11 cellular contexts compared by ENCODE assay signal in the genomic region with DNA sequence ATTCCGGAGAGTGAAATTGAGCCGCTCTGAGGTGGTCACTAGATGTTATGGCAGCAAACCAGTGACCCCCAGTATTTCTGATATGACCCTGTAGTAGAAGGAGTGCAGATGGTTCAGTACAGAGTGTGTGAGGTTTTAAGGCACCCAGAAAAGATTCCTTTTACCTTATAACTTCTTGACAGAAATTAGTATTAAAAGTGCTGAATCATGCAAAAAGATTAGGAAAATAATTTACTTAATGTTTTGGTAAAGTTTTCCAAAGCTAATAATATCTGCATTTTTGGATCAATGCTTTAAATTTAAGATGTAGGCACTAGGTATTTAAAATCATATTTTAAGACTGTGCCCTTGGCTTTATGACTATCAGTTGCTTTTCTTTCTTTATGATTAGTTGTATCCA.
DNase-seq lines count a peak whose midpoint lies in the region; ATAC-seq and TF ChIP-seq lines count a peak whose summit lies in the region.
"Had no signal": no experiment of that assay in that cellular context is flagged by ENCODE, and none has a peak within 500 bp of the region (broad histone marks: within the 10 kb centered on the region; RNA-seq: fewer than 3 reads in every experiment).

No MANE protein-coding gene starts in this region.

- no peak for DNase-seq in Calu3
- DNase-seq in OCI-LY7 (ENCODE audit: low spot score) = peak; percentile 11
- DNase-seq in effector memory CD8-positive, alpha-beta T cell = no peak
- DNase-seq in nephron progenitor cell = no peak
- no peak for DNase-seq in foreskin melanocyte
- DNase-seq in HK-2 (ENCODE audit: unreplicated experiment) = no peak
- DNase-seq in occipital lobe (lab: John Stamatoyannopoulos, UW) = no peak
- DNase-seq: activated effector memory CD4-positive, alpha-beta T cell treated with Interleukin-2 at 50 U/mL for 16 hours; stomach had no signal

- POLR2A ChIA-PET in OCI-LY7 (lab: Charles Lee) = interaction anchor here (0.9 to 1.4 kb wide), 3 partner anchors 9 to 58 kb away, joined by 3 read pairs; no protein-coding TSS in a partner anchor

- H3K27ac ChIP-seq in OCI-LY7 (ENCODE audit: low read depth, low read length, poor library complexity, severe bottlenecking) = no peak overlapping the region
- H3K27ac ChIP-seq: stomach had no signal

- TF ChIP-seq CTCF in Calu3 (IDR thresholded peaks at IDR 0.05; ENCODE audit: unreplicated experiment) (no peak), OCI-LY7 (conservative IDR thresholded peaks at IDR 0.05; ENCODE audit: low read length) (no peak), nephron progenitor cell (IDR thresholded peaks at IDR 0.05) (no peak)

- H2AFZ ChIP-seq in OCI-LY7 (ENCODE audit: low read length) = peak overlapping the region; percentile 46

- H3K9me3 ChIP-seq in OCI-LY7 (ENCODE audit: low read length) = no peaks in the 10 kb centered on the region
- H3K9me3 ChIP-seq: stomach had no signal

- peaks cover 34% of the 10 kb centered on the region for H3K27me3 Mint-ChIP-seq in Calu3 (ENCODE audit: unreplicated experiment)
- H3K27me3 Mint-ChIP-seq in effector memory CD8-positive, alpha-beta T cell = peaks cover 67 to 98% of the 10 kb centered on the region in 2 donors
- peaks cover 63% of the 10 kb centered on the region for H3K27me3 Mint-ChIP-seq in nephron progenitor cell (ENCODE audit: low read depth, poor library complexity)

- peak overlapping the region; percentile 83 for H3K4me2 ChIP-seq in OCI-LY7 (ENCODE audit: low read length)

- intact Hi-C loops in Calu3 (cut with micrococcal nuclease; ENCODE audit: unreplicated experiment) = loop anchor here (5.0 kb wide), 3 partner anchors 47 to 123 kb away; no protein-coding TSS in a partner anchor
- intact Hi-C loops in OCI-LY7 (cut with micrococcal nuclease; ENCODE audit: unreplicated experiment) = loop anchor here (1.0 to 5.0 kb wide), 4 partner anchors 47 to 337 kb away; partner anchors contain the start of genes ABHD5 and TCAIM

- CTCF ChIA-PET in Calu3 (lab: Charles Lee) (no interaction called here), OCI-LY7 (lab: Charles Lee; ENCODE audit: unreplicated experiment) (no interaction called here)

- H3K9me2 ChIP-seq in OCI-LY7 (ENCODE audit: insufficient read depth, low read length) = no peaks in the 10 kb centered on the region

- H3K4me1 ChIP-seq in OCI-LY7 (ENCODE audit: insufficient read depth, low read length, poor library complexity, severe bottlenecking) = peaks cover 48% of the 10 kb centered on the region

- H4K20me1 ChIP-seq in OCI-LY7 (ENCODE audit: insufficient read depth, low read length) = no peaks in the 10 kb centered on the region

- peak overlapping the region; percentile 93 for H3K4me3 ChIP-seq in OCI-LY7 (ENCODE audit: low read depth, low read length, poor library complexity, severe bottlenecking)

- peaks cover 12% of the 10 kb centered on the region; the same call in 1 of the 2 replicates for H3K79me2 ChIP-seq in OCI-LY7 (ENCODE audit: insufficient read depth, low read depth, low read length)

- H3K36me3 Mint-ChIP-seq in Calu3 (ENCODE audit: insufficient read depth, unreplicated experiment) = peaks cover 28% of the 10 kb centered on the region
- H3K36me3 Mint-ChIP-seq in effector memory CD8-positive, alpha-beta T cell (ENCODE audit: insufficient read depth) = no peaks in the 10 kb centered on the region
- no peaks in the 10 kb centered on the region for H3K36me3 Mint-ChIP-seq in nephron progenitor cell (ENCODE audit: low read depth)

- ATAC-seq in effector memory CD8-positive, alpha-beta T cell (replicated peaks) = no peak
- ATAC-seq in GM18907 (IDR thresholded peaks at IDR 0.05; ENCODE audit: unreplicated experiment) = no peak

- peaks cover 19% of the 10 kb centered on the region for H3K4me1 Mint-ChIP-seq in Calu3 (ENCODE audit: low read depth, unreplicated experiment)
- H3K4me1 Mint-ChIP-seq in effector memory CD8-positive, alpha-beta T cell (ENCODE audit: low read depth in 2 of 2) = peaks cover 17 to 27% of the 10 kb centered on the region in 2 donors
- peaks cover 37% of the 10 kb centered on the region for H3K4me1 Mint-ChIP-seq in nephron progenitor cell

- H3K36me3 ChIP-seq in OCI-LY7 (ENCODE audit: insufficient read depth, low read length) = peaks cover 6% of the 10 kb centered on the region; the same call in 1 of the 2 replicates
- H3K36me3 ChIP-seq: stomach had no signal

- H3K4me3 Mint-ChIP-seq in Calu3 (ENCODE audit: low read depth, unreplicated experiment) (peak overlapping the region; percentile 73), nephron progenitor cell (peak overlapping the region; percentile 81)
- H3K4me3 Mint-ChIP-seq in effector memory CD8-positive, alpha-beta T cell = peak overlapping the region; percentile 47 to 54

- H3K27ac Mint-ChIP-seq in Calu3 (ENCODE audit: unreplicated experiment) = no peak overlapping the region
- H3K27ac Mint-ChIP-seq in effector memory CD8-positive, alpha-beta T cell = no peak overlapping the region
- H3K27ac Mint-ChIP-seq in nephron progenitor cell = no peak overlapping the region
- H3K27ac Mint-ChIP-seq: T-helper 2 cell treated with Interferon-gamma antibody and Interleukin-4, amounts not matched to agents 5 μg/mL and 100 μg/mL, for 36 hours had no signal

- BruUV-seq in Calu3 (replicated peaks; lab: Mats Ljungman, UMichigan) (no TSS peak), OCI-LY7 (replicated peaks; lab: Mats Ljungman, UMichigan) (no TSS peak)

- H3K9me3 Mint-ChIP-seq in Calu3 (ENCODE audit: low read depth, unreplicated experiment) (no peaks in the 10 kb centered on the region), nephron progenitor cell (peaks cover 4% of the 10 kb centered on the region)
- H3K9me3 Mint-ChIP-seq in effector memory CD8-positive, alpha-beta T cell = no peaks in the 10 kb centered on the region
- H3K9me3 Mint-ChIP-seq: T-helper 2 cell treated with Interferon-gamma antibody and Interleukin-4, amounts not matched to agents 5 μg/mL and 100 μg/mL, for 36 hours had no signal
